In the genomic region with DNA sequence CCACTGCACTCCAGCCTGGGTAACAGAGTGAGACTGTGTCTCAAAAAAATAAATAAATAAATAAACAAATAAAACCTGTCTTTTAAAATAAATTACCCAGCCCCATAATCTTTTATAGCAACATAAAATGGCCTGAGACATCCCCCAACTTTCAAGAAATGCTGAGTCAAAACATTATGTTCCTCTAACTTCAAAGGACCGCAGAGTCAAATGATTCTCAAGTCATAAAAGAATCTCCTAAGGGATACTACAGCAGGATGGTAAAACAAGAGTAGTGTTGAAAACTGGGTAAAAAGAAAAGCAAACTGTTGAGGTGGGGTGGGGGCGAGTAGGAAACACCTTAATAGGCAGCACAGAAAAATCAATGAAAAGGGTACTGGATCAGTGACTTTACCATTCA, we compare ENCODE assay signal across 16 cellular contexts. TPM values are rescaled to one million over a fixed set of nuclear protein-coding genes. Genes with fewer than 3 reads are reported as not detected.
DNase-seq lines count a peak whose midpoint lies in the region; ATAC-seq, FAIRE-seq and TF ChIP-seq lines count a peak whose summit lies in the region.
"Had no signal": no experiment of that assay in that cellular context is flagged by ENCODE, and none has a peak within 500 bp of the region (broad histone marks: within the 10 kb centered on the region; RNA-seq: fewer than 3 reads in every experiment).

No MANE protein-coding gene starts in this region.

- no peak for TF ChIP-seq EP300 in HepG2 (IDR thresholded peaks at IDR 0.05; ENCODE audit: low read depth in 2 of 2, low read length in 2 of 2)
- no peak for TF ChIP-seq EP300 in HepG2 (CRISPR knock-in tag; IDR thresholded peaks at IDR 0.05; ENCODE audit: borderline replicate concordance)
- no peak for TF ChIP-seq EP300 in K562 (IDR thresholded peaks at IDR 0.05; ENCODE audit: low read length)
- TF ChIP-seq EP300 in SK-N-SH (IDR thresholded peaks at IDR 0.05; ENCODE audit: borderline replicate concordance in 1 of 2, low read depth in 1 of 2, low read length in 1 of 2): no peak

- no peak overlapping the region for H3K4me3 Mint-ChIP-seq in activated CD4-positive, alpha-beta T cell treated with anti-CD3 and anti-CD28 coated beads for 36 hours
- H3K4me3 Mint-ChIP-seq: CD8-positive, alpha-beta T cell had no signal

- H3F3A ChIP-seq in SK-N-SH (replicated peaks; ENCODE audit: insufficient read depth): peaks cover 7% of the 10 kb centered on the region

- in situ Hi-C loops in HepG2 (cut with HindIII; ENCODE audit: extremely low pct_ligation_motif_present, low pct_unique_long_range_greater_than_20kb) (no loop called here), K562 (cut with MboI) (no loop called here)

- TF ChIP-seq POLR2A in HepG2 (IDR thresholded peaks at IDR 0.05; ENCODE audit: insufficient read depth in 1 of 2, low read depth in 2 of 2, low read length in 2 of 2): no peak
- TF ChIP-seq POLR2A in right lobe of liver (IDR thresholded peaks at IDR 0.05): no peak
- no peak for TF ChIP-seq POLR2A in K562 (conservative IDR thresholded peaks at IDR 0.05)

- ATAC-seq in activated CD4-positive, alpha-beta T cell treated with anti-CD3 and anti-CD28 coated beads for 36 hours: peak; percentile 39
- ATAC-seq in HepG2: no peak
- no peak for ATAC-seq in right lobe of liver
- ATAC-seq in K562: no peak
- ATAC-seq: CD8-positive, alpha-beta T cell; HCT116 had no signal

- FAIRE-seq in HepG2 (lab: Jason Lieb, UNC) (no peak), K562 (lab: Jason Lieb, UNC) (no peak)

- WGBS in HepG2 (ENCODE audit: low lambda C conversion rate): 88% methylated on average over 2 of the region's 2 CpGs
- 72% methylated on average over 2 of the region's 2 CpGs for WGBS in right lobe of liver (ENCODE audit: insufficient coverage, low coverage, low lambda C conversion rate, missing lambda C conversion rate)
- WGBS in K562 (ENCODE audit: insufficient coverage, low coverage, missing lambda C conversion rate): 89% methylated on average over 2 of the region's 2 CpGs
- 98% methylated on average over 2 of the region's 2 CpGs for WGBS in SK-N-SH (ENCODE audit: low lambda C conversion rate)

- H3K27me3 ChIP-seq in HepG2 (ENCODE audit: control insufficient read depth in 1 of 2, insufficient read depth in 2 of 2, low read length in 2 of 2) (no peaks in the 10 kb centered on the region), right lobe of liver (no peaks in the 10 kb centered on the region), K562 (ENCODE audit: control insufficient read depth in 2 of 2, insufficient read depth in 2 of 2, low read length in 2 of 2) (no peaks in the 10 kb centered on the region), SK-N-SH (ENCODE audit: insufficient read depth) (no peaks in the 10 kb centered on the region)
- H3K27me3 ChIP-seq: BLaER1 had no signal

- TF ChIP-seq CTCF in HepG2 (CRISPR knock-in tag; IDR thresholded peaks at IDR 0.05) (no peak), right lobe of liver (IDR thresholded peaks at IDR 0.05) (no peak), K562 (IDR thresholded peaks at IDR 0.05 in 2 of 3, conservative IDR thresholded peaks at IDR 0.05 in 1 of 3; ENCODE audit: insufficient read depth in 2 of 3, low read depth in 1 of 3, low read length in 3 of 3) (no peak), SK-N-SH (IDR thresholded peaks at IDR 0.05) (no peak)

- H3K9ac ChIP-seq in HepG2 (ENCODE audit: insufficient read depth, low read depth, low read length) (no peak overlapping the region), K562 (ENCODE audit: insufficient read depth in 1 of 2, low read depth in 2 of 2, low read length in 2 of 2) (no peak overlapping the region), SK-N-SH (no peak overlapping the region)
- H3K9ac ChIP-seq: BLaER1 had no signal

- CTCF ChIA-PET in activated CD4-positive, alpha-beta T cell treated with anti-CD3 and anti-CD28 coated beads for 36 hours (lab: Charles Lee): interaction anchor here (1.0 kb wide), 1 partner anchor 21 kb away, joined by 3 read pairs; no protein-coding TSS in a partner anchor
- CTCF ChIA-PET in HepG2 (lab: Yijun Ruan, JAX; ENCODE audit: low intra/inter-chr PET ratio, low total read pairs) (no interaction called here), K562 (lab: Yijun Ruan, JAX; ENCODE audit: low intra/inter-chr PET ratio) (no interaction called here), SK-N-SH (lab: Yijun Ruan, JAX) (no interaction called here)

- H3K27ac ChIP-seq in HepG2 (ENCODE audit: extremely low read length, insufficient read depth, low read length) (no peak overlapping the region), right lobe of liver (no peak overlapping the region), K562 (ENCODE audit: extremely low read depth, low read depth, low read length) (no peak overlapping the region), SK-N-SH (ENCODE audit: low read depth in 2 of 2, low read length in 1 of 2) (no peak overlapping the region)
- H3K27ac ChIP-seq: 22Rv1, BLaER1 had no signal

- DNase-seq in activated CD4-positive, alpha-beta T cell treated with anti-CD3 and anti-CD28 coated beads for 36 hours: no peak
- no peak for DNase-seq in activated CD4-positive, alpha-beta T cell treated with anti-CD3 and anti-CD28 coated beads for 48 hours
- DNase-seq in HepG2 (ENCODE audit: low spot score) (no peak), right lobe of liver (no peak), K562 (ENCODE audit: extremely low read depth in 1 of 4, low spot score in 3 of 4) (no peak), SK-N-SH (no peak), NCI-H526 (lab: John Stamatoyannopoulos, UW) (no peak)
- DNase-seq: Calu3; CD8-positive, alpha-beta T cell; DMS79 treated with DMSO at 0.1 percent for 48 hours; GF-D8; GOT3; H7 had no signal

- peaks cover 47% of the 10 kb centered on the region for H3K4me1 Mint-ChIP-seq in activated CD4-positive, alpha-beta T cell treated with anti-CD3 and anti-CD28 coated beads for 36 hours

- H3K36me3 Mint-ChIP-seq in activated CD4-positive, alpha-beta T cell treated with anti-CD3 and anti-CD28 coated beads for 36 hours (ENCODE audit: low read depth): peaks cover 21% of the 10 kb centered on the region

- H4K20me1 ChIP-seq in HepG2 (ENCODE audit: insufficient read depth, low read length) (peaks cover 12% of the 10 kb centered on the region), K562 (replicated peaks; ENCODE audit: control insufficient read depth, insufficient read depth, low read length) (peaks cover 2% of the 10 kb centered on the region; the same call in 1 of the 2 replicates), SK-N-SH (ENCODE audit: insufficient read depth) (peaks cover 13% of the 10 kb centered on the region; the same call in 1 of the 2 replicates)

- no peaks in the 10 kb centered on the region for H3K9me3 ChIP-seq in HepG2 (ENCODE audit: low read length)
- H3K9me3 ChIP-seq in right lobe of liver: no peaks in the 10 kb centered on the region
- no peaks in the 10 kb centered on the region for H3K9me3 ChIP-seq in K562 (replicated peaks; ENCODE audit: control insufficient read depth, insufficient read depth, low read depth, low read length)
- H3K9me3 ChIP-seq in SK-N-SH: no peaks in the 10 kb centered on the region

- peaks cover 29% of the 10 kb centered on the region for H3K4me1 ChIP-seq in HepG2 (ENCODE audit: insufficient read depth, low read length)
- peaks cover 0 to 21% (median 9%) of the 10 kb centered on the region in 4 donors for H3K4me1 ChIP-seq in right lobe of liver
- H3K4me1 ChIP-seq in K562 (replicated peaks in 1 of 2; ENCODE audit: control insufficient read depth in 2 of 2, insufficient read depth in 2 of 2, low read length in 2 of 2): no peaks in the 10 kb centered on the region
- peaks cover 7 to 25% of the 10 kb centered on the region in 2 experiments for H3K4me1 ChIP-seq in SK-N-SH (ENCODE audit: control insufficient read depth in 1 of 2, insufficient read depth in 2 of 2, low read depth in 1 of 2, low read length in 1 of 2)

- no TSS peak for BruUV-seq in HepG2 (replicated peaks; lab: Mats Ljungman, UMichigan)
- no TSS peak for BruUV-seq in K562 (replicated peaks; lab: Mats Ljungman, UMichigan)

- H3K79me2 ChIP-seq in HepG2 (ENCODE audit: insufficient read depth, low read length) (peaks cover 84% of the 10 kb centered on the region), K562 (ENCODE audit: control insufficient read depth, insufficient read depth, low read length) (peaks cover 21% of the 10 kb centered on the region), SK-N-SH (ENCODE audit: insufficient read depth) (peaks cover 99% of the 10 kb centered on the region)

- H3K4me2 ChIP-seq in HepG2 (ENCODE audit: low read depth, low read length): no peak overlapping the region
- no peak overlapping the region for H3K4me2 ChIP-seq in K562 (ENCODE audit: insufficient read depth, low read length)
- no peak overlapping the region for H3K4me2 ChIP-seq in SK-N-SH
- H3K4me2 ChIP-seq: BLaER1 had no signal

- H3K9me2 ChIP-seq in SK-N-SH: no peaks in the 10 kb centered on the region

- H3K27me3 Mint-ChIP-seq in activated CD4-positive, alpha-beta T cell treated with anti-CD3 and anti-CD28 coated beads for 36 hours: no peaks in the 10 kb centered on the region

- TF ChIP-seq RAD21 in HepG2 (CRISPR knock-in tag; IDR thresholded peaks at IDR 0.05) (no peak), K562 (CRISPR knock-in tag; conservative IDR thresholded peaks at IDR 0.05 in 1 of 2, IDR thresholded peaks at IDR 0.05 in 1 of 2) (no peak), SK-N-SH (IDR thresholded peaks at IDR 0.05; ENCODE audit: low read length) (no peak)

- H2AFZ ChIP-seq in HepG2 (ENCODE audit: low read length): no peak overlapping the region
- no peak overlapping the region for H2AFZ ChIP-seq in K562 (ENCODE audit: low read depth, low read length)
- no peak overlapping the region for H2AFZ ChIP-seq in SK-N-SH (ENCODE audit: low read depth)

- peaks cover 3% of the 10 kb centered on the region for H3K9me3 Mint-ChIP-seq in activated CD4-positive, alpha-beta T cell treated with anti-CD3 and anti-CD28 coated beads for 36 hours (ENCODE audit: low read depth)

- H3K36me3 ChIP-seq in HepG2 (replicated peaks in 1 of 2; ENCODE audit: control insufficient read depth in 1 of 2, insufficient read depth in 2 of 2, low read length in 2 of 2) (no peaks in the 10 kb centered on the region; a peak in 1 of 5 replicates), right lobe of liver (no peaks in the 10 kb centered on the region), K562 (ENCODE audit: control insufficient read depth, insufficient read depth, low read length) (no peaks in the 10 kb centered on the region), SK-N-SH (replicated peaks in 1 of 2; ENCODE audit: control insufficient read depth in 1 of 2, insufficient read depth in 2 of 2, low read length in 1 of 2) (no peaks in the 10 kb centered on the region)

- intact Hi-C loops in activated CD4-positive, alpha-beta T cell treated with anti-CD3 and anti-CD28 coated beads for 36 hours (cut with DNase I, micrococcal nuclease): no loop called here
- intact Hi-C loops in HepG2 (cut with micrococcal nuclease; ENCODE audit: unreplicated experiment) (no loop called here), right lobe of liver (cut with DNase I) (no loop called here), K562 (cut with micrococcal nuclease) (no loop called here)

- no peak overlapping the region for H3K27ac Mint-ChIP-seq in activated CD4-positive, alpha-beta T cell treated with anti-CD3 and anti-CD28 coated beads for 36 hours

- H3K9me1 ChIP-seq in K562 (ENCODE audit: control insufficient read depth, insufficient read depth, low read length): no peaks in the 10 kb centered on the region

- H3K4me3 ChIP-seq in HepG2 (replicated peaks in 1 of 3; ENCODE audit: insufficient read depth in 1 of 3, low read depth in 2 of 3, low read length in 3 of 3) (no peak overlapping the region), right lobe of liver (no peak overlapping the region), K562 (no peak overlapping the region), SK-N-SH (ENCODE audit: low read depth in 2 of 2, low read length in 1 of 2) (no peak overlapping the region)
- H3K4me3 ChIP-seq: BLaER1 had no signal

- POLR2A ChIA-PET in activated CD4-positive, alpha-beta T cell treated with anti-CD3 and anti-CD28 coated beads for 36 hours (lab: Charles Lee): no interaction called here
- POLR2A ChIA-PET in HepG2 (lab: Yijun Ruan, JAX): no interaction called here
- POLR2A ChIA-PET in K562 (lab: Yijun Ruan, JAX): interaction anchor here (1.0 kb wide), 1 partner anchor 31 kb away, joined by 3 read pairs; no protein-coding TSS in a partner anchor
- POLR2A ChIA-PET in SK-N-SH (lab: Yijun Ruan, JAX): no interaction called here

RNA-seq across cellular contexts. Expression of a gene that starts 9.5 kb away (rescaled TPM):
- total RNA-seq in activated CD4-positive, alpha-beta T cell treated with anti-CD3 and anti-CD28 coated beads for 36 hours: 10 to 100 TPM; 39.5 to 48.7 TPM
- total RNA-seq in HepG2 (2016; rRNA removed; fragmentation: Illumina TruSeq; extraction: Trizol): 24.4 and 35.3 TPM in 2 replicates
- total RNA-seq in HepG2 (2016; cell fraction: cytosol; rRNA removed; fragmentation: Illumina TruSeq; extraction: Trizol; ENCODE audit: low read depth): 6.4 and 8.3 TPM in 2 replicates
- 24.0 and 39.1 TPM in 2 replicates for total RNA-seq in HepG2 (2016; cell fraction: insoluble cytoplasmic fraction; rRNA removed; fragmentation: Illumina TruSeq; extraction: Trizol)
- 17.5 and 20.1 TPM in 2 replicates for total RNA-seq in HepG2 (2016; cell fraction: membrane; rRNA removed; fragmentation: Illumina TruSeq; extraction: Trizol)
- 25.8 and 34.2 TPM in 2 replicates for total RNA-seq in HepG2 (2016; cell fraction: nucleus; rRNA removed; fragmentation: Illumina TruSeq; extraction: Trizol)
- polyA plus RNA-seq in HepG2 (2011; rRNA removed): 10.8 and 15.6 TPM in 2 replicates
- 5.5 and 9.7 TPM in 2 replicates for polyA plus RNA-seq in HepG2 (2011; cell fraction: cytosol; rRNA removed)
- 3.1 and 4.8 TPM in 2 replicates for polyA plus RNA-seq in HepG2 (2011; cell fraction: nucleus; rRNA removed)
- 8.8 and 14.0 TPM in 2 replicates for polyA plus RNA-seq in HepG2 (2012)
- 2.1 and 2.2 TPM in 2 replicates for polyA plus RNA-seq in HepG2 (2016; cell fraction: cytosol; fragmentation: Illumina TruSeq; extraction: Trizol; ENCODE audit: low read depth)
- 20.4 and 22.1 TPM in 2 replicates for polyA plus RNA-seq in HepG2 (2016; cell fraction: insoluble cytoplasmic fraction; fragmentation: Illumina TruSeq; extraction: Trizol; ENCODE audit: low read depth)
- polyA plus RNA-seq in HepG2 (2016; cell fraction: membrane; fragmentation: Illumina TruSeq; extraction: Trizol; ENCODE audit: low read depth): 6.4 and 7.6 TPM in 2 replicates
- 12.8 and 14.3 TPM in 2 replicates for polyA plus RNA-seq in HepG2 (2016; cell fraction: nucleus; fragmentation: Illumina TruSeq; extraction: Trizol; ENCODE audit: insufficient read depth, low read depth)
- polyA minus RNA-seq in HepG2 (2011; rRNA and poly(A)+ RNA removed; ENCODE audit: low replicate concordance): 7.8 and 20.8 TPM in 2 replicates
- 21.3 and 23.3 TPM in 2 replicates for polyA minus RNA-seq in HepG2 (2011; cell fraction: cytosol; rRNA and poly(A)+ RNA removed)
- 37.6 and 42.9 TPM in 2 replicates for polyA minus RNA-seq in HepG2 (2011; cell fraction: nucleus; rRNA and poly(A)+ RNA removed)
- total RNA-seq in right lobe of liver: 10 to 100 TPM; 26.1 to 34.5 (median 29.8) TPM
- total RNA-seq in K562 (2011; cell fraction: chromatin; rRNA removed; ENCODE audit: low replicate concordance): 13.0 and 38.9 TPM in 2 replicates
- total RNA-seq in K562 (2011; cell fraction: nucleolus; rRNA removed): 6.5 and 7.5 TPM in 2 replicates
- 14.2 and 20.6 TPM in 2 replicates for total RNA-seq in K562 (2011; cell fraction: nucleoplasm; rRNA removed)
- 14.8 and 15.5 TPM in 2 replicates for total RNA-seq in K562 (2014; rRNA removed)
- 25.5 and 25.6 TPM in 2 replicates for total RNA-seq in K562 (2014; rRNA removed; fragmentation: Illumina TruSeq; extraction: Trizol)
- total RNA-seq in K562 (2015; rRNA removed; fragmentation: Illumina TruSeq; extraction: Trizol): 24.7 and 27.4 TPM in 2 replicates
- 17.9 and 19.7 TPM in 2 replicates for total RNA-seq in K562 (2021)
- polyA plus RNA-seq in K562 (2011; rRNA removed): 15.0 and 20.1 TPM in 2 replicates
- 5.0 and 7.5 TPM in 2 replicates for polyA plus RNA-seq in K562 (2011; cell fraction: cytosol; rRNA removed)
- polyA plus RNA-seq in K562 (2011; cell fraction: nucleus; rRNA removed): 4.5 and 5.7 TPM in 2 replicates
- 7.4 and 10.4 TPM in 2 replicates for polyA plus RNA-seq in K562 (2012)
- 15.6 and 20.5 TPM in 2 replicates for polyA plus RNA-seq in K562 (2014; fragmentation: Illumina TruSeq; extraction: Trizol)
- 1 to 10 TPM; 3.9 to 5.0 TPM for polyA plus RNA-seq in K562 (2014; fragmentation: Nextera tagmentation; extraction: Ambion mirVana)
- 10.8 TPM in 2 replicates for polyA plus RNA-seq in K562 (2014; rRNA removed)
- polyA minus RNA-seq in K562 (2011; rRNA and poly(A)+ RNA removed): 79.4 and 83.2 TPM in 2 replicates
- 14.6 and 18.5 TPM in 2 replicates for polyA minus RNA-seq in K562 (2011; cell fraction: cytosol; rRNA and poly(A)+ RNA removed)
- 8.2 and 15.9 TPM in 2 replicates for polyA minus RNA-seq in K562 (2011; cell fraction: nucleus; rRNA and poly(A)+ RNA removed)
- 5.8 and 7.1 TPM in 2 replicates for polyA plus RNA-seq in SK-N-SH (2012; rRNA removed)
- 9.4 and 10.5 TPM in 2 replicates for polyA plus RNA-seq in SK-N-SH (2012; cell fraction: cytosol; rRNA removed)
- 2.7 and 5.6 TPM in 2 replicates for polyA plus RNA-seq in SK-N-SH (2012; cell fraction: nucleus; rRNA removed)
